Comparison of ENCODE assay signal across 8 cellular contexts in the genomic region with DNA sequence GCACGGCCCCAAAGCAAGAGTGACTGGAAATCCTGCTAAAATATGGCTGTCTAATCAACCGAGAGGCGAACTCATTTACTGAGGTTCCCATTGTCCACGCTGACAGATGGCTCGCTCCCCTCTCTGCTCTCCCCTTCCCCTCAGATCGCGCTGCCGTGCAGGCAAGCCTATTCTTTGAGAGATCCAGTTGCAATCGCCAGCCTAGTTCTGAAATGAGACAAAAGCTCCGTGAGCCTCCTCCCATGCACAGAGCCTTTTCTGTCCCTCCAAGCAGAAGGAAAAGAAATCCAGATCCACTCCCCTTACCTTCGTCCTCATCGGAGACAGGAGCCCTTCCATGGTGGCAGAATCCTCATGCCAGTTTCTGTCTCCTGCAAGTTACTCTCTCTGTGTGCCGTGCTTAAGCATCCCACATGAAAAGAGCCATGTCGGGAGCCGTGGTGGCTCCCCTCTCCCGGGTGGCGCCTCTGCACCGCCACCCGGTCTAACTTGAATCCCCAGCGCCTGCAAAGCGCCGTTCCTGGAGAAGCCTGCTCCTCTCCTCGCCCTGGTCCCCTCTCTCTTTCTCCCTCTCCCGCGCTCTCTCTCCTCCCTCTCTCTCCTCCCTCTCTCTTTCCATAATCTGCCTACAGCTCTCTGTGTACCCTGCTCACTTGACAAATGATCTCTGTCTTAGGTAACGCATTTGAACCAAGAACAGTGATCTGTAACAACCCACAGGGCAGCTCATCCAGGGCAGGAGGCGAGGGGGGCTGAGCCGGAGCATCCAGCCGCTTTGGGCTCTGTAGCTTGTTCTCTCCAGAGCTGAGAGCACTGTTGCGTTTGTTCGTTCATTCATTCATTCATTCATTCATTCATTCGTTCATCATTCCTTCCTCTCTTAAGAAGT.
DNase-seq lines count a peak whose midpoint lies in the region; ATAC-seq and TF ChIP-seq lines count a peak whose summit lies in the region.

No MANE protein-coding gene starts in this region.

- peaks cover 12% of the 10 kb centered on the region for H3K4me1 ChIP-seq in CD4-positive, alpha-beta memory T cell (ENCODE audit: insufficient read depth, low read length)
- no peaks in the 10 kb centered on the region for H3K4me1 ChIP-seq in iPS DF 6.9 (ENCODE audit: control insufficient read depth, insufficient read depth, low read length)
- H3K4me1 ChIP-seq in gastrocnemius medialis: no peaks in the 10 kb centered on the region

- peaks cover 47 to 73% of the 10 kb centered on the region in 2 donors for H3K27me3 Mint-ChIP-seq in CD4-positive, alpha-beta memory T cell
- H3K27me3 Mint-ChIP-seq in activated naive CD8-positive, alpha-beta T cell treated with anti-CD3 and anti-CD28 coated beads, Interleukin-2, amount 50 U/mL, for 24 hours: peaks cover 78% of the 10 kb centered on the region

- peaks cover 21% of the 10 kb centered on the region for H3K27me3 ChIP-seq in CD4-positive, alpha-beta memory T cell (ENCODE audit: insufficient read depth, low read length)
- H3K27me3 ChIP-seq in iPS DF 6.9 (ENCODE audit: control insufficient read depth, insufficient read depth, low read length) (no peaks in the 10 kb centered on the region; the same call in 1 of the 2 replicates), gastrocnemius medialis (peaks cover 0 to 12% (median 0%) of the 10 kb centered on the region in 3 donors)

- peak overlapping the region; percentile 10 to 58 (median 43) for H3K27ac Mint-ChIP-seq in CD4-positive, alpha-beta memory T cell
- no peak overlapping the region for H3K27ac Mint-ChIP-seq in activated naive CD8-positive, alpha-beta T cell treated with anti-CD3 and anti-CD28 coated beads, Interleukin-2, amount 50 U/mL, for 24 hours

- TF ChIP-seq CTCF in gastrocnemius medialis (IDR thresholded peaks at IDR 0.05 in 4 of 5, conservative IDR thresholded peaks at IDR 0.05 in 1 of 5): no peak

- no CpG with 5 or more reads among the region's 32 CpGs for WGBS in iPS DF 6.9 (ENCODE audit: insufficient coverage, insufficient read length)

- POLR2A ChIA-PET in CD4-positive, alpha-beta memory T cell (lab: Charles Lee; ENCODE audit: partially characterized antibody): interaction anchor here (2.4 kb wide), 1 partner anchor 11 kb away, joined by 14 read pairs; no protein-coding TSS in a partner anchor

- H3K4me3 Mint-ChIP-seq in CD4-positive, alpha-beta memory T cell: peak overlapping the region; percentile 81 to 95 (median 86)
- peak overlapping the region; percentile 77 for H3K4me3 Mint-ChIP-seq in activated naive CD8-positive, alpha-beta T cell treated with anti-CD3 and anti-CD28 coated beads, Interleukin-2, amount 50 U/mL, for 24 hours

- DNase-seq in CD4-positive, alpha-beta memory T cell: peak in 3 of 5 donors; percentile 20 to 31 (median 31)
- DNase-seq in NCI-H1092 (lab: John Stamatoyannopoulos, UW): peak; percentile 41
- no peak for DNase-seq in activated naive CD8-positive, alpha-beta T cell treated with anti-CD3 and anti-CD28 coated beads, Interleukin-2, amount 50 U/mL, for 24 hours
- no peak for DNase-seq in iPS DF 6.9 (ENCODE audit: low read depth, low spot score)
- no peak for DNase-seq in gastrocnemius medialis

- H3K4me3 ChIP-seq in CD4-positive, alpha-beta memory T cell (ENCODE audit: low read length in 2 of 2): peak overlapping the region in 1 of 2 donors; percentile 58
- H3K4me3 ChIP-seq in iPS DF 6.9 (ENCODE audit: low read length) (peak overlapping the region; percentile 53; the same call in 1 of the 2 replicates), gastrocnemius medialis (peak overlapping the region; percentile 37 to 43 (median 40))

- H3K4me1 Mint-ChIP-seq in CD4-positive, alpha-beta memory T cell: peaks cover 10 to 18% (median 16%) of the 10 kb centered on the region in 4 donors
- peaks cover 16% of the 10 kb centered on the region for H3K4me1 Mint-ChIP-seq in activated naive CD8-positive, alpha-beta T cell treated with anti-CD3 and anti-CD28 coated beads, Interleukin-2, amount 50 U/mL, for 24 hours

- TF ChIP-seq POLR2A in gastrocnemius medialis (IDR thresholded peaks at IDR 0.05): no peak

- no peaks in the 10 kb centered on the region for H3K36me3 ChIP-seq in CD4-positive, alpha-beta memory T cell (ENCODE audit: insufficient read depth, low read length)
- H3K36me3 ChIP-seq in iPS DF 6.9 (ENCODE audit: control insufficient read depth, insufficient read depth, low read length) (no peaks in the 10 kb centered on the region), gastrocnemius medialis (no peaks in the 10 kb centered on the region)

- peaks cover 0 to 1% (median 0%) of the 10 kb centered on the region in 8 donors for H3K9me3 Mint-ChIP-seq in CD4-positive, alpha-beta memory T cell
- peaks cover 4% of the 10 kb centered on the region for H3K9me3 Mint-ChIP-seq in activated naive CD8-positive, alpha-beta T cell treated with anti-CD3 and anti-CD28 coated beads, Interleukin-2, amount 50 U/mL, for 24 hours

- H3K27ac ChIP-seq in CD4-positive, alpha-beta memory T cell (ENCODE audit: low read depth, low read length): no peak overlapping the region
- H3K27ac ChIP-seq in iPS DF 6.9 (ENCODE audit: low read length) (no peak overlapping the region), gastrocnemius medialis (no peak overlapping the region)

- ATAC-seq in activated naive CD8-positive, alpha-beta T cell treated with anti-CD3 and anti-CD28 coated beads, Interleukin-2, amount 50 U/mL, for 24 hours: peak; percentile 52
- ATAC-seq in gastrocnemius medialis (peak in 1 of 2 donors; percentile 30), GM19397 (IDR thresholded peaks at IDR 0.05; ENCODE audit: unreplicated experiment) (no peak), HG03460 (IDR thresholded peaks at IDR 0.05; ENCODE audit: unreplicated experiment) (no peak), GM18498 (IDR thresholded peaks at IDR 0.05; ENCODE audit: unreplicated experiment) (no peak)

- CTCF ChIA-PET in CD4-positive, alpha-beta memory T cell (lab: Charles Lee; ENCODE audit: partially characterized antibody): interaction anchor here (0.7 to 2.4 kb wide), 2 partner anchors 23 to 25 kb away, joined by 3 to 9 read pairs; no protein-coding TSS in a partner anchor

- in situ Hi-C loops in gastrocnemius medialis (cut with MboI; ENCODE audit: low sequenced_read_pairs in 4 of 4): no loop called here

- H3K9me3 ChIP-seq in CD4-positive, alpha-beta memory T cell (ENCODE audit: control insufficient read depth in 1 of 2, low read length in 2 of 2): no peaks in the 10 kb centered on the region
- H3K9me3 ChIP-seq in iPS DF 6.9 (ENCODE audit: control insufficient read depth, insufficient read depth, low read length) (no peaks in the 10 kb centered on the region), gastrocnemius medialis (no peaks in the 10 kb centered on the region)

- intact Hi-C loops in CD4-positive, alpha-beta memory T cell (cut with micrococcal nuclease): loop anchor here (1.0 kb wide), 1 partner anchor 11 kb away; no protein-coding TSS in a partner anchor
- intact Hi-C loops in gastrocnemius medialis (cut with DNase I; ENCODE audit: low total_unique reads): no loop called here

- H3K36me3 Mint-ChIP-seq in CD4-positive, alpha-beta memory T cell: no peaks in the 10 kb centered on the region
- no peaks in the 10 kb centered on the region for H3K36me3 Mint-ChIP-seq in activated naive CD8-positive, alpha-beta T cell treated with anti-CD3 and anti-CD28 coated beads, Interleukin-2, amount 50 U/mL, for 24 hours (ENCODE audit: low read depth)

Comparison
In these comparisons a context has a peak if more than half of its experiments do, and no peak if none do; other contexts are left out.
1. DNase-seq: peak in CD4-positive, alpha-beta memory T cell (3 of 5) and NCI-H1092 (single experiment); none in activated naive CD8-positive, alpha-beta T cell treated with anti-CD3 and anti-CD28 coated beads, Interleukin-2, amount 50 U/mL, for 24 hours (single experiment), iPS DF 6.9 (single experiment) and gastrocnemius medialis (0 of 2).